37 cellular contexts compared by ENCODE assay signal in genomic region chr22:46835288-46835687, GRCh38.
"Had no signal": no experiment of that assay in that cellular context is flagged by ENCODE, and none has a peak within 500 bp of the region (broad histone marks: within the 10 kb centered on the region; RNA-seq: fewer than 3 reads in every experiment).

No MANE protein-coding gene starts in this region.

- ATAC-seq: activated CD8-positive, alpha-beta T cell treated with anti-CD3 and anti-CD28 coated beads for 36 hours; activated naive CD8-positive, alpha-beta T cell treated with anti-CD3 and anti-CD28 coated beads, Interleukin-2, amount 50 U/mL, for 24 hours; activated T-cell treated with anti-CD3 and anti-CD28 coated beads, Interleukin-2, amount 50 U/mL, for 4 hours; activated T-cell treated with anti-CD3 and anti-CD28 coated beads, Interleukin-2, amount 50 U/mL, for 72 hours; body of pancreas had no signal

- H3K27ac Mint-ChIP-seq: activated CD4-positive, alpha-beta memory T cell treated with anti-CD3 and anti-CD28 coated beads for 36 hours; activated CD4-positive, alpha-beta T cell treated with anti-CD3 and anti-CD28 coated beads, Interleukin-2, amount 10 ng/mL, durations not matched to agents 24 days and 14 days; activated CD8-positive, alpha-beta T cell treated with anti-CD3 and anti-CD28 coated beads for 36 hours; activated naive CD4-positive, alpha-beta T cell treated with anti-CD3 and anti-CD28 coated beads, Interleukin-2, amount 10 ng/mL, durations not matched to agents 7 days and 5 days; activated naive CD4-positive, alpha-beta T cell treated with anti-CD3 and anti-CD28 coated beads, Interleukin-2, amount 50 U/mL, for 24 hours; activated naive CD8-positive, alpha-beta T cell; activated naive CD8-positive, alpha-beta T cell treated with anti-CD3 and anti-CD28 coated beads, Interleukin-2, amount 10 ng/mL, durations not matched to agents 7 days and 5 days; activated naive CD8-positive, alpha-beta T cell treated with anti-CD3 and anti-CD28 coated beads, Interleukin-2, amount 50 U/mL, for 24 hours; activated T-cell treated with anti-CD3 and anti-CD28 coated beads, Interleukin-2, amount 50 U/mL, for 72 hours; activated T-helper 1 cell treated with anti-CD3 and anti-CD28 coated beads, Interleukin-12 subunit alpha, Interleukin-12 subunit beta, Interleukin-2, Interleukin-4 antibody, amounts not matched to agents 30 ng/mL and 10 ng/mL and 1 ng/mL, durations not matched to agents 14 hours and 24 hours and 36 hours; activated T-helper 2 cell treated with anti-CD3 and anti-CD28 coated beads, Interferon-gamma antibody, Interleukin-2, Interleukin-4, amounts not matched to agents 10 μg/mL and 5 μg/mL and 100 μg/mL, durations not matched to agents 14 hours and 24 hours and 36 hours; T-helper 1 cell treated with Interleukin-12 subunit alpha and Interleukin-12 subunit beta and Interleukin-4 antibody, amounts not matched to agents 30 μg/mL and 1 μg/mL, for 36 hours; T-helper 2 cell treated with Interferon-gamma antibody and Interleukin-4, amounts not matched to agents 5 μg/mL and 100 μg/mL, for 36 hours had no signal

- H3K9me3 ChIP-seq: body of pancreas had no signal

- DNase-seq: activated B cell treated with CpG ODN at 0.5 μM for 24 hours; activated CD4-positive, alpha-beta memory T cell treated with anti-CD3 and anti-CD28 coated beads for 36 hours; activated CD4-positive, alpha-beta T cell treated with anti-CD3 and anti-CD28 coated beads for 4 hours; activated CD4-positive, alpha-beta T cell treated with anti-CD3 and anti-CD28 coated beads, Interleukin-2, amount 10 ng/mL, durations not matched to agents 24 days and 14 days; activated CD4-positive, alpha-beta T cell treated with anti-CD3 and anti-CD28 coated beads, Interleukin-2, amount 50 U/mL, for 1 hour; activated CD4-positive, alpha-beta T cell treated with anti-CD3 and anti-CD28 coated beads, Interleukin-2, amount 50 U/mL, for 4 hours; activated CD4-positive, CD25-positive, alpha-beta regulatory T cell treated with anti-CD3 and anti-CD28 coated beads, Interleukin-2, amount 50 U/mL, for 72 hours; activated CD8-positive, alpha-beta memory T cell treated with anti-CD3 and anti-CD28 coated beads, Interleukin-2, amount 50 U/mL, for 4 hours; activated CD8-positive, alpha-beta T cell treated with anti-CD3 and anti-CD28 coated beads for 36 hours; activated effector memory CD4-positive, alpha-beta T cell treated with Interleukin-2 at 50 U/mL for 16 hours; activated gamma-delta T cell; activated naive CD4-positive, alpha-beta T cell treated with anti-CD3 and anti-CD28 coated beads, Interleukin-2, amount 10 ng/mL, durations not matched to agents 7 days and 5 days; activated naive CD4-positive, alpha-beta T cell treated with Interleukin-2 at 50 U/mL for 16 hours; activated naive CD8-positive, alpha-beta T cell treated with anti-CD3 and anti-CD28 coated beads, Interleukin-2, amount 10 ng/mL, durations not matched to agents 7 days and 5 days; activated naive CD8-positive, alpha-beta T cell treated with anti-CD3 and anti-CD28 coated beads, Interleukin-2, amount 50 U/mL, for 24 hours; activated T-cell treated with anti-CD3 and anti-CD28 coated beads for 4 hours; activated T-cell treated with anti-CD3 and anti-CD28 coated beads, Interleukin-2, amount 50 U/mL, for 1 hour; activated T-cell treated with anti-CD3 and anti-CD28 coated beads, Interleukin-2, amount 50 U/mL, for 4 hours; activated T-cell treated with anti-CD3 and anti-CD28 coated beads, Interleukin-2, amount 50 U/mL, for 72 hours; adrenal gland; amniotic stem cell; aorta; body of pancreas; brain microvascular endothelial cell; central memory CD4-positive, alpha-beta T cell; cerebellar nuclear complex; T-helper 1 cell; T-helper 2 cell; T-helper 9 cell had no signal

- H3K27me3 Mint-ChIP-seq: activated B cell treated with CpG ODN at 0.5 μM for 24 hours; activated CD4-positive, alpha-beta memory T cell treated with anti-CD3 and anti-CD28 coated beads for 36 hours; activated CD4-positive, alpha-beta T cell treated with anti-CD3 and anti-CD28 coated beads, Interleukin-2, amount 10 ng/mL, durations not matched to agents 24 days and 14 days; activated CD8-positive, alpha-beta T cell treated with anti-CD3 and anti-CD28 coated beads for 36 hours; activated naive CD4-positive, alpha-beta T cell treated with anti-CD3 and anti-CD28 coated beads, Interleukin-2, amount 10 ng/mL, durations not matched to agents 7 days and 5 days; activated naive CD4-positive, alpha-beta T cell treated with anti-CD3 and anti-CD28 coated beads, Interleukin-2, amount 50 U/mL, for 24 hours; activated naive CD8-positive, alpha-beta T cell; activated naive CD8-positive, alpha-beta T cell treated with anti-CD3 and anti-CD28 coated beads, Interleukin-2, amount 10 ng/mL, durations not matched to agents 7 days and 5 days; activated naive CD8-positive, alpha-beta T cell treated with anti-CD3 and anti-CD28 coated beads, Interleukin-2, amount 50 U/mL, for 24 hours had no signal

- H3K4me3 Mint-ChIP-seq: activated B cell treated with CpG ODN at 0.5 μM for 24 hours; activated CD4-positive, alpha-beta memory T cell treated with anti-CD3 and anti-CD28 coated beads for 36 hours; activated CD4-positive, alpha-beta T cell treated with anti-CD3 and anti-CD28 coated beads, Interleukin-2, amount 10 ng/mL, durations not matched to agents 24 days and 14 days; activated CD8-positive, alpha-beta T cell treated with anti-CD3 and anti-CD28 coated beads for 36 hours; activated naive CD4-positive, alpha-beta T cell treated with anti-CD3 and anti-CD28 coated beads, Interleukin-2, amount 10 ng/mL, durations not matched to agents 7 days and 5 days; activated naive CD4-positive, alpha-beta T cell treated with anti-CD3 and anti-CD28 coated beads, Interleukin-2, amount 50 U/mL, for 24 hours; activated naive CD8-positive, alpha-beta T cell; activated naive CD8-positive, alpha-beta T cell treated with anti-CD3 and anti-CD28 coated beads, Interleukin-2, amount 10 ng/mL, durations not matched to agents 7 days and 5 days; activated naive CD8-positive, alpha-beta T cell treated with anti-CD3 and anti-CD28 coated beads, Interleukin-2, amount 50 U/mL, for 24 hours; activated T-cell treated with anti-CD3 and anti-CD28 coated beads, Interleukin-2, amount 50 U/mL, for 4 hours; activated T-cell treated with anti-CD3 and anti-CD28 coated beads, Interleukin-2, amount 50 U/mL, for 72 hours; activated T-helper 1 cell treated with anti-CD3 and anti-CD28 coated beads, Interleukin-12 subunit alpha, Interleukin-12 subunit beta, Interleukin-2, Interleukin-4 antibody, amounts not matched to agents 30 ng/mL and 10 ng/mL and 1 ng/mL, durations not matched to agents 14 hours and 24 hours and 36 hours; T-helper 1 cell treated with Interleukin-12 subunit alpha and Interleukin-12 subunit beta and Interleukin-4 antibody, amounts not matched to agents 30 μg/mL and 1 μg/mL, for 36 hours; T-helper 2 cell treated with Interferon-gamma antibody and Interleukin-4, amounts not matched to agents 5 μg/mL and 100 μg/mL, for 36 hours had no signal

- H3K27ac ChIP-seq: body of pancreas, brain microvascular endothelial cell, breast epithelium, VCaP had no signal

- H3K4me1 Mint-ChIP-seq: activated CD4-positive, alpha-beta T cell treated with anti-CD3 and anti-CD28 coated beads, Interleukin-2, amount 10 ng/mL, durations not matched to agents 24 days and 14 days; activated naive CD4-positive, alpha-beta T cell treated with anti-CD3 and anti-CD28 coated beads, Interleukin-2, amount 10 ng/mL, durations not matched to agents 7 days and 5 days had no signal

- H3K36me3 ChIP-seq: adrenal gland, brain microvascular endothelial cell, breast epithelium had no signal

- H3K4me3 ChIP-seq: adrenal gland, body of pancreas, breast epithelium had no signal

- H3K27me3 ChIP-seq: adrenal gland, body of pancreas, brain microvascular endothelial cell, breast epithelium had no signal
